ENCODE assay signal across 10 cellular contexts in the genomic region with DNA sequence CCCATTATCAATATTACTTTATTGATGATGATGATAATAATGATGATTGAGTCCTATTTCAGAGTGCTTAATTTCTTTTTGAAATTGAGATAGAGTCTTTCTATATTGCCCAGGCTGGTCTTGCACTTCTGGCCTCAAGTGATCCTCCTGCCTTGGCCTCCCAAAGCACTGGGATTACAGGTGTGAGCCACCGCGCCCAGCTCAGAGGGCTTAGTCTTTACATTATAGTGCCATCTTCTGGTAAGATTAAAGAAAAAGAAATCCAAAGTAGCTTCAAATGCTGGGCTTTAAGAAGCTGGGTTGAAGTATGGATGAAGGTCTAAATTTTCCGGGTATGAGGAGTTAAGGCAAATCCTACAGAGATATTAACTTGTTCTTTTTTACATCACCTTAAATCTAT. TPM values are rescaled to one million over a fixed set of nuclear protein-coding genes. Genes with fewer than 3 reads are reported as not detected.
DNase-seq lines count a peak whose midpoint lies in the region; ATAC-seq and TF ChIP-seq lines count a peak whose summit lies in the region.
"Had no signal": no experiment of that assay in that cellular context is flagged by ENCODE, and none has a peak within 500 bp of the region (broad histone marks: within the 10 kb centered on the region; RNA-seq: fewer than 3 reads in every experiment).

No MANE protein-coding gene starts in this region.

- no peak overlapping the region for H3K4me2 ChIP-seq in Loucy (ENCODE audit: low read depth, low read length, poor library complexity, severe bottlenecking)

- H2AFZ ChIP-seq in Loucy (ENCODE audit: low read length) = no peak overlapping the region

- H3K4me1 Mint-ChIP-seq in activated B cell treated with CpG ODN at 0.5 μM for 24 hours = peaks cover 51% of the 10 kb centered on the region
- H3K4me1 Mint-ChIP-seq in activated T-helper 2 cell treated with anti-CD3 and anti-CD28 coated beads, Interferon-gamma antibody, Interleukin-2, Interleukin-4, amounts not matched to agents 10 μg/mL and 5 μg/mL and 100 μg/mL, durations not matched to agents 14 hours and 24 hours and 36 hours (ENCODE audit: low read depth) = peaks cover 11% of the 10 kb centered on the region

- peaks cover 18% of the 10 kb centered on the region for H3K4me1 ChIP-seq in Loucy (ENCODE audit: insufficient read depth, low read length, poor library complexity, severe bottlenecking)

- H3K36me3 ChIP-seq in Loucy (ENCODE audit: insufficient read depth, low read length) = no peaks in the 10 kb centered on the region

- TF ChIP-seq CTCF in Loucy (conservative IDR thresholded peaks at IDR 0.05; ENCODE audit: low read length) (peak; percentile 67), activated B cell treated with CpG ODN at 0.5 μM for 24 hours (IDR thresholded peaks at IDR 0.05) (no peak)

- no peaks in the 10 kb centered on the region for H4K20me1 ChIP-seq in Loucy (ENCODE audit: insufficient read depth, low read length, poor library complexity, severe bottlenecking)

- no peak overlapping the region for H3K9ac ChIP-seq in Loucy (ENCODE audit: low read depth, low read length, poor library complexity, severe bottlenecking)

- ATAC-seq in activated B cell treated with CpG ODN at 0.5 μM for 24 hours (ENCODE audit: low read depth) (no peak), HG03442 (IDR thresholded peaks at IDR 0.05; ENCODE audit: unreplicated experiment) (no peak), HG02759 (IDR thresholded peaks at IDR 0.05; ENCODE audit: unreplicated experiment) (no peak)

- CTCF ChIA-PET in activated B cell treated with CpG ODN at 0.5 μM for 24 hours (lab: Charles Lee) = interaction anchor here (0.6 to 11.0 kb wide), 21 partner anchors 9 to 202 kb away, joined by 3 to 510 read pairs (median 5); partner anchors contain the start of genes ADGRE3 and NDUFB7

- H3K79me2 ChIP-seq in Loucy (ENCODE audit: insufficient read depth, low read length) = 0 out of 2 replicates have a peak, but pooled peaks cover 4% of the 10 kb centered on the region

- H3K9me2 ChIP-seq in Loucy (replicated peaks; ENCODE audit: low read depth, low read length) = no peaks in the 10 kb centered on the region

- no peaks in the 10 kb centered on the region for H3K9me3 Mint-ChIP-seq in activated B cell treated with CpG ODN at 0.5 μM for 24 hours
- H3K9me3 Mint-ChIP-seq in activated T-helper 2 cell treated with anti-CD3 and anti-CD28 coated beads, Interferon-gamma antibody, Interleukin-2, Interleukin-4, amounts not matched to agents 10 μg/mL and 5 μg/mL and 100 μg/mL, durations not matched to agents 14 hours and 24 hours and 36 hours = no peaks in the 10 kb centered on the region

- no peak overlapping the region for H3K4me3 Mint-ChIP-seq in activated B cell treated with CpG ODN at 0.5 μM for 24 hours
- H3K4me3 Mint-ChIP-seq in activated T-helper 2 cell treated with anti-CD3 and anti-CD28 coated beads, Interferon-gamma antibody, Interleukin-2, Interleukin-4, amounts not matched to agents 10 μg/mL and 5 μg/mL and 100 μg/mL, durations not matched to agents 14 hours and 24 hours and 36 hours (ENCODE audit: low read depth) = no peak overlapping the region

- no peaks in the 10 kb centered on the region for H3K9me3 ChIP-seq in Loucy (ENCODE audit: insufficient read depth, low read depth, low read length)

- H3K36me3 Mint-ChIP-seq in activated B cell treated with CpG ODN at 0.5 μM for 24 hours (ENCODE audit: low read depth) = peaks cover 2% of the 10 kb centered on the region
- no peaks in the 10 kb centered on the region for H3K36me3 Mint-ChIP-seq in activated T-helper 2 cell treated with anti-CD3 and anti-CD28 coated beads, Interferon-gamma antibody, Interleukin-2, Interleukin-4, amounts not matched to agents 10 μg/mL and 5 μg/mL and 100 μg/mL, durations not matched to agents 14 hours and 24 hours and 36 hours (ENCODE audit: low read depth)

- peak; percentile 1 for DNase-seq in GDM1 (lab: John Stamatoyannopoulos, UW)
- no peak for DNase-seq in activated B cell treated with CpG ODN at 0.5 μM for 24 hours
- DNase-seq in kidney tubule cell (ENCODE audit: low spot score) = peak; percentile 24
- DNase-seq in mucosa of gallbladder (ENCODE audit: low spot score) = no peak
- no peak for DNase-seq in activated T-helper 2 cell treated with anti-CD3 and anti-CD28 coated beads, Interferon-gamma antibody, Interleukin-2, Interleukin-4, amounts not matched to agents 10 μg/mL and 5 μg/mL and 100 μg/mL, durations not matched to agents 14 hours and 24 hours and 36 hours (ENCODE audit: low spot score)

- H3K27ac Mint-ChIP-seq in activated B cell treated with CpG ODN at 0.5 μM for 24 hours = peak overlapping the region; percentile 36
- H3K27ac Mint-ChIP-seq in activated T-helper 2 cell treated with anti-CD3 and anti-CD28 coated beads, Interferon-gamma antibody, Interleukin-2, Interleukin-4, amounts not matched to agents 10 μg/mL and 5 μg/mL and 100 μg/mL, durations not matched to agents 14 hours and 24 hours and 36 hours = no peak overlapping the region

- peaks cover 6% of the 10 kb centered on the region; the same call in 1 of the 2 replicates for H3F3A ChIP-seq in Loucy (ENCODE audit: low read depth)

- no peak overlapping the region for H3K4me3 ChIP-seq in Loucy (ENCODE audit: low read length, poor library complexity, severe bottlenecking)
- H3K4me3 ChIP-seq: lung, SK-N-MC had no signal

- H3K27me3 Mint-ChIP-seq in activated B cell treated with CpG ODN at 0.5 μM for 24 hours = no peaks in the 10 kb centered on the region
- no peaks in the 10 kb centered on the region for H3K27me3 Mint-ChIP-seq in activated T-helper 2 cell treated with anti-CD3 and anti-CD28 coated beads, Interferon-gamma antibody, Interleukin-2, Interleukin-4, amounts not matched to agents 10 μg/mL and 5 μg/mL and 100 μg/mL, durations not matched to agents 14 hours and 24 hours and 36 hours (ENCODE audit: low read depth)

- intact Hi-C loops in activated B cell treated with CpG ODN at 0.5 μM for 24 hours (cut with micrococcal nuclease) = loop anchor here (1.0 kb wide), 1 partner anchor 112 kb away; no protein-coding TSS in a partner anchor
- intact Hi-C loops in activated T-helper 2 cell treated with anti-CD3 and anti-CD28 coated beads, Interferon-gamma antibody, Interleukin-2, Interleukin-4, amounts not matched to agents 10 μg/mL and 5 μg/mL and 100 μg/mL, durations not matched to agents 14 hours and 24 hours and 36 hours (cut with micrococcal nuclease) = loop anchor here (1.0 kb wide), 1 partner anchor 112 kb away; no protein-coding TSS in a partner anchor

- H3K27me3 ChIP-seq in Loucy (ENCODE audit: insufficient read depth, low read length, poor library complexity, severe bottlenecking) = no peaks in the 10 kb centered on the region

- POLR2A ChIA-PET in activated B cell treated with CpG ODN at 0.5 μM for 24 hours (lab: Charles Lee) = interaction anchor here (0.5 to 8.4 kb wide), 13 partner anchors 10 to 168 kb away, joined by 3 to 208 read pairs (median 5); partner anchors contain the start of genes ADGRE2, ADGRE3, DNAJB1 and NDUFB7

RNA-seq across cellular contexts. Expression of gene ZNF333, which starts 3.4 kb away (rescaled TPM):
- total RNA-seq in activated B cell treated with CpG ODN at 0.5 μM for 24 hours (24.0 and 26.2 TPM in 2 replicates), mucosa of gallbladder (16.5 TPM)
- 13.0 and 13.8 TPM in 2 replicates for total RNA-seq in activated T-helper 2 cell treated with anti-CD3 and anti-CD28 coated beads, Interferon-gamma antibody, Interleukin-2, Interleukin-4, amounts not matched to agents 10 μg/mL and 5 μg/mL and 100 μg/mL, durations not matched to agents 14 hours and 24 hours and 36 hours

RNA-seq across cellular contexts. Expression of gene ADGRE3, which starts 11.8 kb away (rescaled TPM):
- not detected in 2 replicates for total RNA-seq in activated B cell treated with CpG ODN at 0.5 μM for 24 hours
- total RNA-seq in mucosa of gallbladder = not detected
- total RNA-seq in activated T-helper 2 cell treated with anti-CD3 and anti-CD28 coated beads, Interferon-gamma antibody, Interleukin-2, Interleukin-4, amounts not matched to agents 10 μg/mL and 5 μg/mL and 100 μg/mL, durations not matched to agents 14 hours and 24 hours and 36 hours = not detected in 2 replicates

Comparison
In these comparisons a context has a peak if more than half of its experiments do, and no peak if none do; other contexts are left out.
1. DNase-seq: peak in GDM1 (single experiment) and kidney tubule cell (single experiment); none in activated B cell treated with CpG ODN at 0.5 μM for 24 hours (single experiment), mucosa of gallbladder (single experiment) and activated T-helper 2 cell treated with anti-CD3 and anti-CD28 coated beads, Interferon-gamma antibody, Interleukin-2, Interleukin-4, amounts not matched to agents 10 μg/mL and 5 μg/mL and 100 μg/mL, durations not matched to agents 14 hours and 24 hours and 36 hours (single experiment).